Comparison of ENCODE assay signal across 9 cellular contexts in the genomic region with DNA sequence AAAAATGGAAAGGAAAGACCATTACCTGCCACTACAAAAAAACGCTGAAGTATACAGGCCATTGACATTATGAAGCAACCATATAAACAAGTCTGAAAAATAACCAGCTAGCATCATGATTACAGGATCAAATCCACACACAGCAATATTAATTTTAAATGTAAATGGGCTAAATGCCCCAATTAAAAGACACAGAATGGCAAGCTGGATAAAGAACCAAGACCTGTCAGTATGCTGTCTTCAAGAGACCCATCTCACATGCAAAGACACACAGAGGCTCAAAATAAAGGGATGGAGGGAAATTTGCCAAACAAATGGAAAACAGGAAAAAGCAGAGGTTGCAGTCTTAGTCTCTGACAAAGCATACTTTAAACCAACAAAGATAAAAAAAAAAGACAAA. TPM values are rescaled to one million over a fixed set of nuclear protein-coding genes. Genes with fewer than 3 reads are reported as not detected.
DNase-seq lines count a peak whose midpoint lies in the region; ATAC-seq, FAIRE-seq and TF ChIP-seq lines count a peak whose summit lies in the region.
"Not testable (repeated sequence)": the region's sequence is repeated elsewhere in the genome, so short reads cannot be mapped to it uniquely, and the experiment has no call there.
"Had no signal": no experiment of that assay in that cellular context is flagged by ENCODE, and none has a peak within 500 bp of the region (broad histone marks: within the 10 kb centered on the region; RNA-seq: fewer than 3 reads in every experiment).

No MANE protein-coding gene starts in this region.

- not testable (repeated sequence) for H3K27me3 ChIP-seq in CD8-positive, alpha-beta T cell (ENCODE audit: insufficient read depth, low read length); astrocyte (ENCODE audit: insufficient read depth, low read length); naive thymus-derived CD4-positive, alpha-beta T cell (ENCODE audit: control insufficient read depth in 2 of 2, insufficient read depth in 2 of 2, low read length in 2 of 2)

- intact Hi-C loops in CD8-positive, alpha-beta T cell (cut with DNase I, micrococcal nuclease); naive thymus-derived CD4-positive, alpha-beta T cell (cut with micrococcal nuclease): not testable (repeated sequence)

- H3K79me2 ChIP-seq in astrocyte (ENCODE audit: insufficient read depth, low read length) = not testable (repeated sequence)

- H3K9me3 Mint-ChIP-seq in CD8-positive, alpha-beta T cell; activated T-helper 17 cell treated with anti-CD3 and anti-CD28 coated beads, Interleukin-2, amount 50 U/mL, for 72 hours: not testable (repeated sequence)
- H3K9me3 Mint-ChIP-seq in T-cell (peaks cover 5 to 16% (median 9%) of the 10 kb centered on the region in 3 donors), astrocyte (ENCODE audit: unreplicated experiment) (peaks cover 14% of the 10 kb centered on the region)
- peaks cover 27% of the 10 kb centered on the region for H3K9me3 Mint-ChIP-seq in activated naive CD4-positive, alpha-beta T cell treated with anti-CD3 and anti-CD28 coated beads, Interleukin-2, amount 50 U/mL, for 24 hours
- peaks cover 1 to 46% (median 11%) of the 10 kb centered on the region in 11 donors for H3K9me3 Mint-ChIP-seq in naive thymus-derived CD4-positive, alpha-beta T cell

- DNase-seq in CD8-positive, alpha-beta T cell; T-cell; astrocyte (ENCODE audit: low read depth); naive thymus-derived CD4-positive, alpha-beta T cell; urothelium cell line (ENCODE audit: low spot score): not testable (repeated sequence)

- not testable (repeated sequence) for H3K4me2 ChIP-seq in astrocyte (ENCODE audit: low read length)

- not testable (repeated sequence) for H3K9me3 ChIP-seq in CD8-positive, alpha-beta T cell (ENCODE audit: low read length); HEK293 (ENCODE audit: control insufficient read depth, insufficient read depth, low read depth, low read length); astrocyte (ENCODE audit: insufficient read depth, low read depth, low read length); naive thymus-derived CD4-positive, alpha-beta T cell (ENCODE audit: control insufficient read depth in 2 of 3, low read length in 3 of 3)

- H2AFZ ChIP-seq in astrocyte (ENCODE audit: low read depth, low read length) = not testable (repeated sequence)

- not testable (repeated sequence) for H4K20me1 ChIP-seq in astrocyte (ENCODE audit: insufficient read depth, low read length)

- H3K4me3 Mint-ChIP-seq in CD8-positive, alpha-beta T cell; T-cell; activated T-helper 17 cell treated with anti-CD3 and anti-CD28 coated beads, Interleukin-2, amount 50 U/mL, for 72 hours; activated naive CD4-positive, alpha-beta T cell treated with anti-CD3 and anti-CD28 coated beads, Interleukin-2, amount 50 U/mL, for 24 hours; astrocyte (ENCODE audit: unreplicated experiment); naive thymus-derived CD4-positive, alpha-beta T cell: not testable (repeated sequence)

- CTCF ChIA-PET in CD8-positive, alpha-beta T cell (lab: Charles Lee) = interaction anchor here (1.4 kb wide), 1 partner anchor 11 kb away, joined by 5 read pairs; no protein-coding TSS in a partner anchor
- CTCF ChIA-PET in HEK293 (lab: Yijun Ruan, JAX); T-cell (lab: Charles Lee): not testable (repeated sequence)
- CTCF ChIA-PET in naive thymus-derived CD4-positive, alpha-beta T cell (lab: Charles Lee) = interaction anchor here (0.6 to 1.1 kb wide), 3 partner anchors 14 to 378 kb away, joined by 3 to 6 read pairs (median 4); no protein-coding TSS in a partner anchor

- ATAC-seq in CD8-positive, alpha-beta T cell; T-cell (replicated peaks in 1 of 4); activated T-helper 17 cell treated with anti-CD3 and anti-CD28 coated beads, Interleukin-2, amount 50 U/mL, for 72 hours (replicated peaks); naive thymus-derived CD4-positive, alpha-beta T cell: not testable (repeated sequence)

- H3K9ac ChIP-seq in astrocyte (ENCODE audit: low read length) = not testable (repeated sequence)

- H3K36me3 Mint-ChIP-seq in CD8-positive, alpha-beta T cell = peaks cover 83% of the 10 kb centered on the region
- H3K36me3 Mint-ChIP-seq in T-cell = peaks cover 90% of the 10 kb centered on the region
- H3K36me3 Mint-ChIP-seq in activated T-helper 17 cell treated with anti-CD3 and anti-CD28 coated beads, Interleukin-2, amount 50 U/mL, for 72 hours (ENCODE audit: low read depth) = peaks cover 44% of the 10 kb centered on the region
- peaks cover 64% of the 10 kb centered on the region for H3K36me3 Mint-ChIP-seq in activated naive CD4-positive, alpha-beta T cell treated with anti-CD3 and anti-CD28 coated beads, Interleukin-2, amount 50 U/mL, for 24 hours
- not testable (repeated sequence) for H3K36me3 Mint-ChIP-seq in astrocyte (ENCODE audit: low read depth, unreplicated experiment)
- peaks cover 37 to 90% (median 87%) of the 10 kb centered on the region in 5 donors for H3K36me3 Mint-ChIP-seq in naive thymus-derived CD4-positive, alpha-beta T cell

- peaks cover 22% of the 10 kb centered on the region for H3K36me3 ChIP-seq in CD8-positive, alpha-beta T cell (ENCODE audit: insufficient read depth, low read length)
- not testable (repeated sequence) for H3K36me3 ChIP-seq in HEK293 (ENCODE audit: control insufficient read depth in 2 of 2, insufficient read depth in 1 of 2, low read length in 2 of 2); astrocyte (ENCODE audit: insufficient read depth, low read length)
- peaks cover 15 to 34% (median 18%) of the 10 kb centered on the region in 3 experiments for H3K36me3 ChIP-seq in naive thymus-derived CD4-positive, alpha-beta T cell (ENCODE audit: control insufficient read depth in 2 of 3, insufficient read depth in 3 of 3, low read length in 3 of 3)

- not testable (repeated sequence) for H3K27me3 Mint-ChIP-seq in CD8-positive, alpha-beta T cell (ENCODE audit: low read depth); T-cell; activated T-helper 17 cell treated with anti-CD3 and anti-CD28 coated beads, Interleukin-2, amount 50 U/mL, for 72 hours; activated naive CD4-positive, alpha-beta T cell treated with anti-CD3 and anti-CD28 coated beads, Interleukin-2, amount 50 U/mL, for 24 hours; astrocyte (ENCODE audit: low read depth, unreplicated experiment); naive thymus-derived CD4-positive, alpha-beta T cell

- not testable (repeated sequence) for H3K27ac ChIP-seq in CD8-positive, alpha-beta T cell (ENCODE audit: low read depth, low read length); HEK293 (ENCODE audit: extremely low read depth, low read depth, low read length); astrocyte (ENCODE audit: low read depth, low read length); naive thymus-derived CD4-positive, alpha-beta T cell (ENCODE audit: low read depth, low read length)

- not testable (repeated sequence) for H3K4me1 Mint-ChIP-seq in CD8-positive, alpha-beta T cell (ENCODE audit: low read depth); activated T-helper 17 cell treated with anti-CD3 and anti-CD28 coated beads, Interleukin-2, amount 50 U/mL, for 72 hours
- H3K4me1 Mint-ChIP-seq in T-cell (peaks cover 5 to 17% (median 8%) of the 10 kb centered on the region in 3 donors), astrocyte (ENCODE audit: low read depth, unreplicated experiment) (peaks cover 12% of the 10 kb centered on the region)
- peaks cover 27% of the 10 kb centered on the region for H3K4me1 Mint-ChIP-seq in activated naive CD4-positive, alpha-beta T cell treated with anti-CD3 and anti-CD28 coated beads, Interleukin-2, amount 50 U/mL, for 24 hours
- H3K4me1 Mint-ChIP-seq in naive thymus-derived CD4-positive, alpha-beta T cell = peaks cover 0 to 22% (median 14%) of the 10 kb centered on the region in 7 donors

- TF ChIP-seq CTCF in CD8-positive, alpha-beta T cell (IDR thresholded peaks at IDR 0.05); HEK293 (tag by site-specific recombination; IDR thresholded peaks at IDR 0.05); astrocyte (IDR thresholded peaks at IDR 0.05; ENCODE audit: insufficient read depth, low read depth, low read length): not testable (repeated sequence)

- not testable (repeated sequence) for H3K4me3 ChIP-seq in CD8-positive, alpha-beta T cell (ENCODE audit: low read depth, low read length); HEK293 (ENCODE audit: low read depth, low read length); astrocyte (ENCODE audit: insufficient read depth, low read depth, low read length); naive thymus-derived CD4-positive, alpha-beta T cell (ENCODE audit: low read length)

- H3K27ac Mint-ChIP-seq in CD8-positive, alpha-beta T cell = peak overlapping the region; percentile 77
- H3K27ac Mint-ChIP-seq in T-cell (peak overlapping the region; percentile 10 to 19), astrocyte (ENCODE audit: unreplicated experiment) (peak overlapping the region; percentile 14)
- H3K27ac Mint-ChIP-seq in activated T-helper 17 cell treated with anti-CD3 and anti-CD28 coated beads, Interleukin-2, amount 50 U/mL, for 72 hours = peak overlapping the region; percentile 13
- peak overlapping the region; percentile 70 for H3K27ac Mint-ChIP-seq in activated naive CD4-positive, alpha-beta T cell treated with anti-CD3 and anti-CD28 coated beads, Interleukin-2, amount 50 U/mL, for 24 hours
- peak overlapping the region in 5 of 9 donors; percentile 16 to 69 (median 44) for H3K27ac Mint-ChIP-seq in naive thymus-derived CD4-positive, alpha-beta T cell

- not testable (repeated sequence) for FAIRE-seq in astrocyte (lab: Jason Lieb, UNC)
- FAIRE-seq in urothelium cell line (lab: Jason Lieb, UNC) = peak; percentile 23

- POLR2A ChIA-PET in CD8-positive, alpha-beta T cell (lab: Charles Lee) = interaction anchor here (1.3 kb wide), 1 partner anchor 10 kb away, joined by 3 read pairs; no protein-coding TSS in a partner anchor
- POLR2A ChIA-PET in HEK293 (lab: Yijun Ruan, JAX); T-cell (lab: Charles Lee); naive thymus-derived CD4-positive, alpha-beta T cell (lab: Charles Lee): not testable (repeated sequence)

- H3K4me1 ChIP-seq in CD8-positive, alpha-beta T cell (ENCODE audit: insufficient read depth, low read length); HEK293 (ENCODE audit: control insufficient read depth, insufficient read depth, low read length); astrocyte (ENCODE audit: insufficient read depth, low read length); naive thymus-derived CD4-positive, alpha-beta T cell (ENCODE audit: control insufficient read depth in 2 of 2, insufficient read depth in 2 of 2, low read length in 2 of 2): not testable (repeated sequence)

RNA-seq across cellular contexts. Expression of a gene that starts 33.9 kb away (rescaled TPM):
- under 1 TPM; 0.19 to 0.22 TPM for total RNA-seq in CD8-positive, alpha-beta T cell
- total RNA-seq in T-cell (under 1 TPM in 3 of 5 donors, not detected in 2; 0.35 to 0.82 (median 0.73) TPM), astrocyte (0.36 and 1.0 TPM in 2 replicates)
- total RNA-seq in activated T-helper 17 cell treated with anti-CD3 and anti-CD28 coated beads, Interleukin-2, amount 50 U/mL, for 72 hours = 100 to 1,000 TPM; 429 to 664 TPM
- 10 to 100 TPM in 1 of 5 experiments, under 1 TPM in 3, not detected in 1; 0.13 to 51.8 (median 0.27) TPM for total RNA-seq in naive thymus-derived CD4-positive, alpha-beta T cell
- 1 to 10 TPM; 1.7 to 1.8 TPM for polyA plus RNA-seq in naive thymus-derived CD4-positive, alpha-beta T cell
- polyA plus RNA-seq: BJ had no signal

RNA-seq across cellular contexts. Expression of a gene that starts 45.5 kb away (rescaled TPM):
- 10 to 100 TPM; 52.6 to 52.8 TPM for total RNA-seq in CD8-positive, alpha-beta T cell
- total RNA-seq in T-cell = 10 to 100 TPM in 3 of 5 donors, 1 to 10 TPM in 2; 8.5 to 24.9 (median 10.5) TPM
- 10 to 100 TPM in 1 of 2 donors, 1 to 10 TPM in 1; 9.5 to 16.3 TPM for total RNA-seq in activated T-helper 17 cell treated with anti-CD3 and anti-CD28 coated beads, Interleukin-2, amount 50 U/mL, for 72 hours
- total RNA-seq in astrocyte = 9.3 and 11.4 TPM in 2 replicates
- 10 to 100 TPM in 3 of 5 experiments, 1 to 10 TPM in 2; 8.2 to 18.3 (median 12.3) TPM for total RNA-seq in naive thymus-derived CD4-positive, alpha-beta T cell
- polyA plus RNA-seq in naive thymus-derived CD4-positive, alpha-beta T cell = 1 to 10 TPM; 2.1 to 2.4 TPM

Comparison
In these comparisons a context has a peak if more than half of its experiments do, and no peak if none do; other contexts are left out.
1. H3K27ac Mint-ChIP-seq: peak in every context shown above with its lines; median percentile 77 in CD8-positive, alpha-beta T cell; 70 in activated naive CD4-positive, alpha-beta T cell treated with anti-CD3 and anti-CD28 coated beads, Interleukin-2, amount 50 U/mL, for 24 hours; 44 in naive thymus-derived CD4-positive, alpha-beta T cell; 14 in T-cell; 14 in astrocyte; 13 in activated T-helper 17 cell treated with anti-CD3 and anti-CD28 coated beads, Interleukin-2, amount 50 U/mL, for 72 hours.
2. RNA of a gene that starts 33.9 kb away (total RNA-seq): 429 to 664 TPM in activated T-helper 17 cell treated with anti-CD3 and anti-CD28 coated beads, Interleukin-2, amount 50 U/mL, for 72 hours; 0.36 to 1.0 TPM in astrocyte, 0.35 to 0.82 TPM in T-cell, 0.13 to 51.8 TPM in naive thymus-derived CD4-positive, alpha-beta T cell and 0.19 to 0.22 TPM in CD8-positive, alpha-beta T cell; every median in the first group is over 4 times any median in the second.